8 cellular contexts compared by ENCODE assay signal in the genomic region with DNA sequence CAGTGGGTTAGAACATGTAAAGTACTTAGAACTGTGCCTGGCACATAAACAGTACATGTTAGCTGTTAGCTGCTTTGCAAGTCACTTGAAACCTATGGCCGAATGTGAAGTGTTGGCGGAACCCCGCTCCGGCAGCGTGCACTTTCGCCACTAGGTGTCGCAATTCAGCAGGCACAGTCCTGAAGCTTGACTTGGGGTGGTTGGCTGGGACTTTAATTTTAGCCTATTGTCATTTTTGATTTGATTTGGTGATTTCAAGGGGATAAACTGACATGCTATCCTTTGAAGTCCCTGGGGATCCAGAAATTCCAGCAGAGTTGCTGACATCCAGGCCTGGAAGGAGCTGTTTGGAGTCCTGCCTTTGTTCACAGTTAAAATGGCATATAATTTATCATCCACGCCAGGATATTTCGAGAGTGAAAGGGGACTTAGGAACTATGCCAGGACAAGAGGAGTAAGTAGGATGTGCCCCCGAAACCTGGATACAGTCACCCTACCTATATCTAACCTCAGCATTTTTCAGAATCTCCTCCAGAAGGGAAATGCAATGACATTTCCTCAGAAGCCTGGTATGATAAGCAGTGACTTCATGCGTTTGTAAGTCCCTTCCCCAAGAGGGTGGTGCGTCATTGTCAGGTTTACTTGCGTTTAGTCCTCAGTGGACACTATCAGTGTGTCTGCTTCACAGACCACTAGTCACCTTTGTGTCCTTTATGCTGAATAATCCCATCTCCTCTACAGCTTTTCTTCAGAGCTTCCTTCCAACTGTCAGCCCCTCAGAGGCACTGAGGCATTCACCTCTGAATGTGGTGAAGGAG. TPM values are rescaled to one million over a fixed set of nuclear protein-coding genes. Genes with fewer than 3 reads are reported as not detected.
DNase-seq lines count a peak whose midpoint lies in the region; ATAC-seq, FAIRE-seq and TF ChIP-seq lines count a peak whose summit lies in the region.

No MANE protein-coding gene starts in this region.

- H2AK5ac ChIP-seq in H9 (ENCODE audit: insufficient read length, low read length): no peak overlapping the region

- peak; percentile 68 to 90 (median 79) for DNase-seq in CD8-positive, alpha-beta T cell
- DNase-seq in H9 (peak; percentile 93), NCI-H2227 (lab: John Stamatoyannopoulos, UW; ENCODE audit: unreplicated experiment) (peak; percentile 80), bronchial epithelial cell (ENCODE audit: low read depth) (peak; percentile 76), keratinocyte (ENCODE audit: low read depth, low spot score) (peak; percentile 45)
- DNase-seq in activated CD4-positive, CD25-positive, alpha-beta regulatory T cell (lab: John Stamatoyannopoulos, UW): peak; percentile 60 to 79 (median 62)
- DNase-seq in stimulated activated CD4-positive, alpha-beta T cell treated with anti-CD3 and anti-CD28 coated beads, Interleukin-1b, Interleukin-23, amount 100 ng/mL, for 24 hours (ENCODE audit: low read depth in 4 of 4, low spot score in 1 of 4): peak; percentile 71 to 85 (median 76)

- H3K4me2 ChIP-seq in H9 (ENCODE audit: insufficient read depth, insufficient read length, low read length) (no peak overlapping the region), keratinocyte (ENCODE audit: control insufficient read depth, extremely low read depth, insufficient read depth, low read depth, low read length) (no peak overlapping the region)

- FAIRE-seq in bronchial epithelial cell (lab: Jason Lieb, UNC) (peak; percentile 50), keratinocyte (lab: Jason Lieb, UNC) (peak; percentile 86)

- H2BK12ac ChIP-seq in H9 (ENCODE audit: insufficient read length, low read depth, low read length): no peak overlapping the region

- no peak overlapping the region for H4K5ac ChIP-seq in H9 (ENCODE audit: insufficient read length, low read depth, low read length)

- no peaks in the 10 kb centered on the region for H4K20me1 ChIP-seq in H9 (ENCODE audit: control insufficient read depth, insufficient read depth, insufficient read length)
- no peaks in the 10 kb centered on the region for H4K20me1 ChIP-seq in keratinocyte (ENCODE audit: control insufficient read depth, extremely low read depth, insufficient read depth, low read length)

- H3K18ac ChIP-seq in H9 (ENCODE audit: insufficient read length, low read depth, low read length): no peak overlapping the region

- H2BK15ac ChIP-seq in H9 (ENCODE audit: low read depth, low read length): no peak overlapping the region

- no peak overlapping the region for H3K27ac ChIP-seq in CD8-positive, alpha-beta T cell (ENCODE audit: low read depth, low read length)
- H3K27ac ChIP-seq in H9 (ENCODE audit: insufficient read length, low read depth, low read length) (no peak overlapping the region), keratinocyte (ENCODE audit: control insufficient read depth, insufficient read depth, low read length) (no peak overlapping the region)

- no peak overlapping the region for H4K91ac ChIP-seq in H9 (ENCODE audit: insufficient read length, low read depth, low read length)

- H2BK20ac ChIP-seq in H9 (ENCODE audit: low read depth, low read length, poor library complexity, severe bottlenecking): no peak overlapping the region

- POLR2A ChIA-PET in CD8-positive, alpha-beta T cell (lab: Charles Lee): no interaction called here

- H3K23ac ChIP-seq in H9 (ENCODE audit: insufficient read length, low read depth, low read length): no peak overlapping the region

- TF ChIP-seq CTCF in CD8-positive, alpha-beta T cell (IDR thresholded peaks at IDR 0.05): peak; percentile 91
- TF ChIP-seq CTCF in H9 (conservative IDR thresholded peaks at IDR 0.05): peak; percentile 99
- peak; percentile 94 for TF ChIP-seq CTCF in bronchial epithelial cell (IDR thresholded peaks at IDR 0.05; ENCODE audit: insufficient read depth, low read length, severe bottlenecking)
- TF ChIP-seq CTCF in keratinocyte (optimal IDR thresholded peaks at IDR 0.05 in 1 of 3, IDR thresholded peaks at IDR 0.05 in 1 of 3, conservative IDR thresholded peaks at IDR 0.05 in 1 of 3; ENCODE audit: extremely low read depth in 1 of 3, insufficient read depth in 2 of 3, low read length in 3 of 3): peak; percentile 93 to 99 (median 99)

- ATAC-seq in CD8-positive, alpha-beta T cell: peak; percentile 41
- no peak for ATAC-seq in GM21786 (IDR thresholded peaks at IDR 0.05; ENCODE audit: unreplicated experiment)

- no peaks in the 10 kb centered on the region for H3K9me3 ChIP-seq in CD8-positive, alpha-beta T cell (ENCODE audit: low read length)
- H3K9me3 ChIP-seq in H9 (ENCODE audit: control insufficient read depth, low read depth, low read length) (no peaks in the 10 kb centered on the region), keratinocyte (ENCODE audit: control insufficient read depth, low read depth, low read length) (no peaks in the 10 kb centered on the region)

- intact Hi-C loops in CD8-positive, alpha-beta T cell (cut with DNase I, micrococcal nuclease): loop anchor here (1.0 to 10.0 kb wide), 9 partner anchors 62 to 1461 kb away; a partner anchor contains a TSS

- H3K79me2 ChIP-seq in H9 (ENCODE audit: insufficient read depth, low read length) (no peaks in the 10 kb centered on the region), keratinocyte (ENCODE audit: control insufficient read depth, insufficient read depth, low read length) (peaks cover 9% of the 10 kb centered on the region)

- H2BK120ac ChIP-seq in H9 (ENCODE audit: low read depth, low read length, poor library complexity, severe bottlenecking): no peak overlapping the region

- peaks cover 13% of the 10 kb centered on the region for H3K4me1 Mint-ChIP-seq in CD8-positive, alpha-beta T cell (ENCODE audit: low read depth)
- H3K4me1 Mint-ChIP-seq in H9: peaks cover 8% of the 10 kb centered on the region in 2 experiments

- no peaks in the 10 kb centered on the region for H3K9me3 Mint-ChIP-seq in CD8-positive, alpha-beta T cell
- no peaks in the 10 kb centered on the region for H3K9me3 Mint-ChIP-seq in H9

- H3K27me3 ChIP-seq in CD8-positive, alpha-beta T cell (ENCODE audit: insufficient read depth, low read length): no peaks in the 10 kb centered on the region
- H3K27me3 ChIP-seq in H9 (ENCODE audit: insufficient read depth, low read length) (no peaks in the 10 kb centered on the region; the same call in 1 of the 2 replicates), bronchial epithelial cell (ENCODE audit: control insufficient read depth, insufficient read depth, low read length) (no peaks in the 10 kb centered on the region), keratinocyte (ENCODE audit: control insufficient read depth, extremely low read depth, insufficient read depth, low read length) (peaks cover 4% of the 10 kb centered on the region)

- H3K36me3 Mint-ChIP-seq in CD8-positive, alpha-beta T cell: no peaks in the 10 kb centered on the region
- no peaks in the 10 kb centered on the region for H3K36me3 Mint-ChIP-seq in H9 (ENCODE audit: insufficient read depth in 1 of 3, low read depth in 3 of 3)

- H3K27ac Mint-ChIP-seq in CD8-positive, alpha-beta T cell: no peak overlapping the region
- H3K27ac Mint-ChIP-seq in H9: no peak overlapping the region

- no peak overlapping the region for H4K8ac ChIP-seq in H9 (replicated peaks; ENCODE audit: insufficient read length, low read depth, low read length)

- H3K4me1 ChIP-seq in CD8-positive, alpha-beta T cell (ENCODE audit: insufficient read depth, low read length): peaks cover 10% of the 10 kb centered on the region
- H3K4me1 ChIP-seq in H9 (ENCODE audit: insufficient read depth, low read length) (no peaks in the 10 kb centered on the region), keratinocyte (ENCODE audit: control insufficient read depth, extremely low read depth, insufficient read depth, low read length) (peaks cover 15% of the 10 kb centered on the region)

- H3K56ac ChIP-seq in H9 (ENCODE audit: insufficient read length, low read depth, low read length): no peak overlapping the region

- no peak overlapping the region for H3K4me3 Mint-ChIP-seq in CD8-positive, alpha-beta T cell
- H3K4me3 Mint-ChIP-seq in H9: no peak overlapping the region

- H2BK5ac ChIP-seq in H9 (ENCODE audit: insufficient read length, low read length): no peak overlapping the region

- H3K79me1 ChIP-seq in H9 (ENCODE audit: insufficient read depth, low read depth, low read length, poor library complexity, severe bottlenecking): no peaks in the 10 kb centered on the region

- no peak overlapping the region for H3K9ac ChIP-seq in H9 (ENCODE audit: extremely low read depth, insufficient read length, low read length)
- H3K9ac ChIP-seq in keratinocyte (ENCODE audit: control insufficient read depth, extremely low read depth, insufficient read depth, low read length): no peak overlapping the region

- H3K36me3 ChIP-seq in CD8-positive, alpha-beta T cell (ENCODE audit: insufficient read depth, low read length): no peaks in the 10 kb centered on the region
- H3K36me3 ChIP-seq in bronchial epithelial cell (ENCODE audit: control insufficient read depth, insufficient read depth, low read length): no peaks in the 10 kb centered on the region
- no peaks in the 10 kb centered on the region for H3K36me3 ChIP-seq in keratinocyte (ENCODE audit: control insufficient read depth in 2 of 2, extremely low read depth in 1 of 2, insufficient read depth in 2 of 2, low read length in 2 of 2)

- CTCF ChIA-PET in CD8-positive, alpha-beta T cell (lab: Charles Lee): interaction anchor here (0.7 to 7.2 kb wide), 28 partner anchors 9 to 1238 kb away, joined by 3 to 83 read pairs (median 4); no protein-coding TSS in a partner anchor

- dilution Hi-C loops in keratinocyte (cut with MboI; ENCODE audit: extremely low pct_ligation_motif_present, low sequenced_read_pairs): no loop called here

- H3K14ac ChIP-seq in H9 (ENCODE audit: insufficient read depth, low read length): no peak overlapping the region

- no peaks in the 10 kb centered on the region for H3K9me1 ChIP-seq in keratinocyte (ENCODE audit: control insufficient read depth, extremely low read depth, insufficient read depth, low read length)

- no peak overlapping the region for H3T11ph ChIP-seq in H9 (ENCODE audit: low read length)

- H3K4me3 ChIP-seq in CD8-positive, alpha-beta T cell (ENCODE audit: low read depth, low read length): no peak overlapping the region
- H3K4me3 ChIP-seq in bronchial epithelial cell (ENCODE audit: low read depth, low read length) (no peak overlapping the region), keratinocyte (ENCODE audit: control insufficient read depth in 2 of 3, extremely low read depth in 1 of 3, insufficient read depth in 2 of 3, low read depth in 1 of 3, low read length in 3 of 3) (no peak overlapping the region)

- WGBS in H9 (ENCODE audit: extremely low coverage, insufficient read length, low lambda C conversion rate): no CpG with 5 or more reads among the region's 13 CpGs

- H2AFZ ChIP-seq in H9 (ENCODE audit: low read length): no peak overlapping the region
- no peak overlapping the region for H2AFZ ChIP-seq in keratinocyte (ENCODE audit: control insufficient read depth, low read length)

- no peak overlapping the region for H3K4ac ChIP-seq in H9 (ENCODE audit: low read depth, low read length)

- peaks cover 4% of the 10 kb centered on the region for H3K23me2 ChIP-seq in H9 (ENCODE audit: insufficient read length, low read depth, low read length, poor library complexity, severe bottlenecking)

- H3K27me3 Mint-ChIP-seq in CD8-positive, alpha-beta T cell (ENCODE audit: low read depth): peaks cover 11% of the 10 kb centered on the region
- H3K27me3 Mint-ChIP-seq in H9 (ENCODE audit: low read depth): peaks cover 25% of the 10 kb centered on the region

RNA-seq across cellular contexts. Expression of a gene that starts 3.5 kb away (rescaled TPM):
- total RNA-seq in CD8-positive, alpha-beta T cell: under 1 TPM; 0.14 to 0.44 TPM
- total RNA-seq in H9 (2021): 16.8 and 19.0 TPM in 2 replicates
- total RNA-seq in bronchial epithelial cell: 5.0 and 9.0 TPM in 2 replicates
- polyA plus RNA-seq in keratinocyte: 27.5 to 39.5 TPM (median 36.2 TPM) in 3 replicates
- polyA plus RNA-seq in keratinocyte (2011; ENCODE audit: low read depth): 8.1 TPM
- polyA plus RNA-seq in keratinocyte (2011; cell fraction: cytosol; rRNA removed): 16.4 and 18.7 TPM in 2 replicates
- polyA plus RNA-seq in keratinocyte (2011; cell fraction: nucleus; rRNA removed): 54.8 and 72.2 TPM in 2 replicates
- polyA plus RNA-seq in keratinocyte (2012; ENCODE audit: low replicate concordance): 9.1 and 32.9 TPM in 2 replicates
- polyA minus RNA-seq in keratinocyte: 29.9 to 42.2 TPM (median 33.7 TPM) in 3 replicates
- polyA minus RNA-seq in keratinocyte (2011; cell fraction: cytosol; rRNA and poly(A)+ RNA removed): 11.1 TPM
- 25.3 and 39.2 TPM in 2 replicates for polyA minus RNA-seq in keratinocyte (2011; cell fraction: nucleus; rRNA and poly(A)+ RNA removed)
